24 cellular contexts compared by ENCODE assay signal in genomic region chr15:40823572-40824343, GRCh38. TPM values are rescaled to one million over a fixed set of nuclear protein-coding genes. Genes with fewer than 3 reads are reported as not detected.
DNase-seq lines count a peak whose midpoint lies in the region; ATAC-seq and TF ChIP-seq lines count a peak whose summit lies in the region.
"Had no signal": no experiment of that assay in that cellular context is flagged by ENCODE, and none has a peak within 500 bp of the region (broad histone marks: within the 10 kb centered on the region; RNA-seq: fewer than 3 reads in every experiment).

No MANE protein-coding gene starts in this region.

- ATAC-seq in stimulated activated naive CD8-positive, alpha-beta T cell treated with anti-CD3 and anti-CD28 coated beads, Interleukin-15, amount 100 ng/mL, for 72 hours: peak; percentile 50
- ATAC-seq in stimulated activated naive CD8-positive, alpha-beta T cell treated with anti-CD3 and anti-CD28 coated beads, Interleukin-15, Interleukin-2, amounts not matched to agents 100 U/mL and 50 U/mL, for 24 hours: no peak
- no peak for ATAC-seq in HG03159 (IDR thresholded peaks at IDR 0.05; ENCODE audit: unreplicated experiment)
- no peak for ATAC-seq in activated CD8-positive, alpha-beta T cell treated with anti-CD3 and anti-CD28 coated beads for 36 hours
- ATAC-seq: activated T-cell treated with anti-CD3 and anti-CD28 coated beads, Interleukin-2, amount 50 U/mL, for 4 hours; body of pancreas; right cardiac atrium; stimulated activated memory B cell treated with anti-CD40 and anti-IgM and Interleukin-4, amounts not matched to agents 10 μg/mL and 1 μg/mL and 100 μg/mL, for 72 hours had no signal

- no peaks in the 10 kb centered on the region for H3K27me3 Mint-ChIP-seq in stimulated activated naive CD8-positive, alpha-beta T cell treated with anti-CD3 and anti-CD28 coated beads, Interleukin-15, amount 100 ng/mL, for 72 hours
- H3K27me3 Mint-ChIP-seq in activated CD8-positive, alpha-beta T cell treated with anti-CD3 and anti-CD28 coated beads for 36 hours: peaks cover 1% of the 10 kb centered on the region
- H3K27me3 Mint-ChIP-seq: activated naive CD4-positive, alpha-beta T cell treated with anti-CD3 and anti-CD28 coated beads, Interleukin-2, amount 50 U/mL, for 24 hours; stimulated activated memory B cell treated with anti-CD40 and anti-IgM and Interleukin-4, amounts not matched to agents 10 μg/mL and 1 μg/mL and 100 μg/mL, for 72 hours had no signal

- no peak overlapping the region for H3K27ac ChIP-seq in mammary epithelial cell (ENCODE audit: insufficient read depth, low read depth, low read length)
- H3K27ac ChIP-seq: body of pancreas, coronary artery, ovary, SJSA1, tibial artery, WERI-Rb-1 had no signal

- peak overlapping the region in 1 of 2 donors; percentile 82 for H3K27ac Mint-ChIP-seq in stimulated activated naive CD8-positive, alpha-beta T cell treated with anti-CD3 and anti-CD28 coated beads, Interleukin-15, amount 100 ng/mL, for 72 hours
- H3K27ac Mint-ChIP-seq in activated CD8-positive, alpha-beta T cell treated with anti-CD3 and anti-CD28 coated beads for 36 hours: no peak overlapping the region
- H3K27ac Mint-ChIP-seq: activated CD4-positive, alpha-beta memory T cell treated with anti-CD3 and anti-CD28 coated beads for 36 hours; activated naive CD4-positive, alpha-beta T cell treated with anti-CD3 and anti-CD28 coated beads, Interleukin-2, amount 50 U/mL, for 24 hours; stimulated activated memory B cell treated with anti-CD40 and anti-IgM and Interleukin-4, amounts not matched to agents 10 μg/mL and 1 μg/mL and 100 μg/mL, for 72 hours had no signal

- no peaks in the 10 kb centered on the region for H3K9me3 Mint-ChIP-seq in stimulated activated naive CD8-positive, alpha-beta T cell treated with anti-CD3 and anti-CD28 coated beads, Interleukin-15, amount 100 ng/mL, for 72 hours
- H3K9me3 Mint-ChIP-seq in activated CD8-positive, alpha-beta T cell treated with anti-CD3 and anti-CD28 coated beads for 36 hours: no peaks in the 10 kb centered on the region
- H3K9me3 Mint-ChIP-seq: activated CD4-positive, alpha-beta memory T cell treated with anti-CD3 and anti-CD28 coated beads for 36 hours; activated naive CD4-positive, alpha-beta T cell treated with anti-CD3 and anti-CD28 coated beads, Interleukin-2, amount 50 U/mL, for 24 hours; activated T-cell treated with anti-CD3 and anti-CD28 coated beads, Interleukin-2, amount 50 U/mL, for 4 hours; stimulated activated memory B cell treated with anti-CD40 and anti-IgM and Interleukin-4, amounts not matched to agents 10 μg/mL and 1 μg/mL and 100 μg/mL, for 72 hours had no signal

- no peak for DNase-seq in stimulated activated naive CD8-positive, alpha-beta T cell treated with anti-CD3 and anti-CD28 coated beads, Interleukin-15, amount 100 ng/mL, for 72 hours
- DNase-seq in stimulated activated naive CD8-positive, alpha-beta T cell treated with anti-CD3 and anti-CD28 coated beads, Interleukin-15, Interleukin-2, amounts not matched to agents 100 U/mL and 50 U/mL, for 24 hours: no peak
- DNase-seq in NCI-H69 (lab: John Stamatoyannopoulos, UW) (peak; percentile 82), mammary epithelial cell (peak; percentile 46), NCI-H226 (no peak)
- DNase-seq in activated CD8-positive, alpha-beta T cell treated with anti-CD3 and anti-CD28 coated beads for 36 hours: no peak
- DNase-seq: activated CD4-positive, alpha-beta memory T cell treated with anti-CD3 and anti-CD28 coated beads for 36 hours; activated T-cell treated with anti-CD3 and anti-CD28 coated beads, Interleukin-2, amount 50 U/mL, for 4 hours; body of pancreas; EL; naive B cell; NCI-H1436; NCI-H446; ovary; right cardiac atrium; tibial artery; WERI-Rb-1 had no signal

- intact Hi-C loops in mammary epithelial cell (cut with micrococcal nuclease): no loop called here
- intact Hi-C loops in activated CD8-positive, alpha-beta T cell treated with anti-CD3 and anti-CD28 coated beads for 36 hours (cut with micrococcal nuclease): no loop called here

- H3K27me3 ChIP-seq in mammary epithelial cell (ENCODE audit: insufficient read depth, low read length): no peaks in the 10 kb centered on the region
- H3K27me3 ChIP-seq: body of pancreas, ovary, SJSA1 had no signal

- H3K4me2 ChIP-seq in mammary epithelial cell (ENCODE audit: insufficient read depth, low read depth, low read length): no peak overlapping the region

- POLR2A ChIA-PET in activated CD8-positive, alpha-beta T cell treated with anti-CD3 and anti-CD28 coated beads for 36 hours (lab: Charles Lee): no interaction called here

- H3K36me3 Mint-ChIP-seq in activated CD8-positive, alpha-beta T cell treated with anti-CD3 and anti-CD28 coated beads for 36 hours (ENCODE audit: low read depth): no peaks in the 10 kb centered on the region
- H3K36me3 Mint-ChIP-seq: activated CD4-positive, alpha-beta memory T cell treated with anti-CD3 and anti-CD28 coated beads for 36 hours; activated naive CD4-positive, alpha-beta T cell treated with anti-CD3 and anti-CD28 coated beads, Interleukin-2, amount 50 U/mL, for 24 hours; naive B cell; stimulated activated memory B cell treated with anti-CD40 and anti-IgM and Interleukin-4, amounts not matched to agents 10 μg/mL and 1 μg/mL and 100 μg/mL, for 72 hours had no signal

- no peaks in the 10 kb centered on the region for H3K79me2 ChIP-seq in mammary epithelial cell (ENCODE audit: insufficient read depth, low read length)

- BruUV-seq in mammary epithelial cell (replicated peaks; lab: Mats Ljungman, UMichigan): no TSS peak

- H3K9me3 ChIP-seq in mammary epithelial cell (replicated peaks; ENCODE audit: insufficient read depth, low read length): no peaks in the 10 kb centered on the region
- H3K9me3 ChIP-seq: body of pancreas, ovary, SJSA1, tibial artery had no signal

- dilution Hi-C loops in mammary epithelial cell (cut with HindIII; ENCODE audit: low sequenced_read_pairs): no loop called here

- no peak overlapping the region for H3K4me3 Mint-ChIP-seq in stimulated activated naive CD8-positive, alpha-beta T cell treated with anti-CD3 and anti-CD28 coated beads, Interleukin-15, amount 100 ng/mL, for 72 hours
- H3K4me3 Mint-ChIP-seq in activated CD8-positive, alpha-beta T cell treated with anti-CD3 and anti-CD28 coated beads for 36 hours: no peak overlapping the region
- H3K4me3 Mint-ChIP-seq: activated CD4-positive, alpha-beta memory T cell treated with anti-CD3 and anti-CD28 coated beads for 36 hours; activated naive CD4-positive, alpha-beta T cell treated with anti-CD3 and anti-CD28 coated beads, Interleukin-2, amount 50 U/mL, for 24 hours; activated T-cell treated with anti-CD3 and anti-CD28 coated beads, Interleukin-2, amount 50 U/mL, for 4 hours; naive B cell; stimulated activated memory B cell treated with anti-CD40 and anti-IgM and Interleukin-4, amounts not matched to agents 10 μg/mL and 1 μg/mL and 100 μg/mL, for 72 hours had no signal

- peak in 1 of 2 donors; percentile 5 for TF ChIP-seq CTCF in mammary epithelial cell (conservative IDR thresholded peaks at IDR 0.05 in 1 of 2, IDR thresholded peaks at IDR 0.05 in 1 of 2; ENCODE audit: extremely low read depth in 1 of 2, insufficient read depth in 1 of 2, low read depth in 1 of 2, low read length in 2 of 2)
- no peak for TF ChIP-seq CTCF in activated CD8-positive, alpha-beta T cell treated with anti-CD3 and anti-CD28 coated beads for 36 hours (IDR thresholded peaks at IDR 0.05)

- H3K4me3 ChIP-seq in mammary epithelial cell (replicated peaks in 1 of 3; ENCODE audit: insufficient read depth in 1 of 3, low read depth in 2 of 3, low read length in 3 of 3): no peak overlapping the region
- H3K4me3 ChIP-seq: body of pancreas, coronary artery, ovary, SJSA1, tibial artery had no signal

- CTCF ChIA-PET in mammary epithelial cell (lab: Charles Lee; ENCODE audit: low non-redundant PET): no interaction called here
- CTCF ChIA-PET in activated CD8-positive, alpha-beta T cell treated with anti-CD3 and anti-CD28 coated beads for 36 hours (lab: Charles Lee): interaction anchor here (3.2 kb wide), 1 partner anchor 34 kb away, joined by 12 read pairs; no protein-coding TSS in a partner anchor

- H3K4me1 ChIP-seq in mammary epithelial cell (ENCODE audit: insufficient read depth, low read length): peaks cover 5% of the 10 kb centered on the region
- H3K4me1 ChIP-seq: tibial artery had no signal

- no peaks in the 10 kb centered on the region for H4K20me1 ChIP-seq in mammary epithelial cell (ENCODE audit: insufficient read depth, low read length)

- H3K4me1 Mint-ChIP-seq in stimulated activated naive CD8-positive, alpha-beta T cell treated with anti-CD3 and anti-CD28 coated beads, Interleukin-15, amount 100 ng/mL, for 72 hours: no peaks in the 10 kb centered on the region
- no peaks in the 10 kb centered on the region for H3K4me1 Mint-ChIP-seq in activated CD8-positive, alpha-beta T cell treated with anti-CD3 and anti-CD28 coated beads for 36 hours (ENCODE audit: low read depth)
- H3K4me1 Mint-ChIP-seq: activated naive CD4-positive, alpha-beta T cell treated with anti-CD3 and anti-CD28 coated beads, Interleukin-2, amount 50 U/mL, for 24 hours; naive B cell; stimulated activated memory B cell treated with anti-CD40 and anti-IgM and Interleukin-4, amounts not matched to agents 10 μg/mL and 1 μg/mL and 100 μg/mL, for 72 hours had no signal

- WGBS in mammary epithelial cell (ENCODE audit: low coverage, missing lambda C conversion rate): 88% methylated on average over 1 of the region's 1 CpG

- H3K36me3 ChIP-seq in mammary epithelial cell (ENCODE audit: insufficient read depth, low read length): no peaks in the 10 kb centered on the region
- H3K36me3 ChIP-seq: ovary, SJSA1, tibial artery, WERI-Rb-1 had no signal

- in situ Hi-C loops in mammary epithelial cell (cut with MboI; ENCODE audit: low sequenced_read_pairs in 2 of 2): no loop called here

- no peak overlapping the region for H3K9ac ChIP-seq in mammary epithelial cell (ENCODE audit: insufficient read depth, low read length)

- H2AFZ ChIP-seq in mammary epithelial cell (ENCODE audit: low read depth, low read length): no peak overlapping the region

RNA-seq across cellular contexts. Expression of gene PPP1R14D, which starts 4.8 kb away (rescaled TPM):
- not detected for total RNA-seq in mammary epithelial cell
- polyA plus RNA-seq in mammary epithelial cell: not detected
- not detected for polyA minus RNA-seq in mammary epithelial cell
- not detected for total RNA-seq in activated CD8-positive, alpha-beta T cell treated with anti-CD3 and anti-CD28 coated beads for 36 hours
- total RNA-seq: activated CD4-positive, alpha-beta memory T cell treated with anti-CD3 and anti-CD28 coated beads for 36 hours; activated T-cell treated with anti-CD3 and anti-CD28 coated beads, Interleukin-2, amount 50 U/mL, for 4 hours; body of pancreas; right cardiac atrium; SJSA1; T-helper 2 cell treated with Interferon-gamma antibody and Interleukin-4, amounts not matched to agents 100 ng/mL and 5 ng/mL, for 36 hours had no signal
- polyA plus RNA-seq: keratinocyte, ovary, right cardiac atrium had no signal

RNA-seq across cellular contexts. Expression of gene DNAJC17, which starts 16.5 kb away (rescaled TPM):
- total RNA-seq in mammary epithelial cell: 10 to 100 TPM; 12.0 to 40.9 TPM
- 48.4 TPM for polyA plus RNA-seq in mammary epithelial cell
- 31.5 TPM for polyA minus RNA-seq in mammary epithelial cell
- 10 to 100 TPM; 35.8 to 35.9 TPM for total RNA-seq in activated CD8-positive, alpha-beta T cell treated with anti-CD3 and anti-CD28 coated beads for 36 hours

RNA-seq across cellular contexts. Expression of gene ZFYVE19, which starts 16.9 kb away (rescaled TPM):
- 10 to 100 TPM; 20.2 to 21.2 TPM for total RNA-seq in mammary epithelial cell
- polyA plus RNA-seq in mammary epithelial cell: 36.6 TPM
- 40.3 TPM for polyA minus RNA-seq in mammary epithelial cell
- total RNA-seq in activated CD8-positive, alpha-beta T cell treated with anti-CD3 and anti-CD28 coated beads for 36 hours: 10 to 100 TPM; 20.1 to 22.7 TPM

RNA-seq across cellular contexts. Expression of gene SPINT1, which starts 20.1 kb away (rescaled TPM):
- total RNA-seq in mammary epithelial cell: 100 to 1,000 TPM; 154 to 226 TPM
- 204 TPM for polyA plus RNA-seq in mammary epithelial cell
- polyA minus RNA-seq in mammary epithelial cell: 283 TPM
- 1 to 10 TPM; 6.3 to 6.5 TPM for total RNA-seq in activated CD8-positive, alpha-beta T cell treated with anti-CD3 and anti-CD28 coated beads for 36 hours

RNA-seq across cellular contexts. Expression of gene RHOV, which starts 50.3 kb away (rescaled TPM):
- total RNA-seq in mammary epithelial cell: under 1 TPM; 0.83 to 0.87 TPM
- polyA plus RNA-seq in mammary epithelial cell: 0.90 TPM
- not detected for polyA minus RNA-seq in mammary epithelial cell
- under 1 TPM; 0.40 to 0.41 TPM for total RNA-seq in activated CD8-positive, alpha-beta T cell treated with anti-CD3 and anti-CD28 coated beads for 36 hours
- total RNA-seq: right cardiac atrium, SJSA1 had no signal
- polyA plus RNA-seq: right cardiac atrium had no signal

Comparison
In these comparisons a context has a peak if more than half of its experiments do, and no peak if none do; other contexts are left out.
1. DNase-seq: peak in NCI-H69 (single experiment) and mammary epithelial cell (single experiment); none in stimulated activated naive CD8-positive, alpha-beta T cell treated with anti-CD3 and anti-CD28 coated beads, Interleukin-15, amount 100 ng/mL, for 72 hours (0 of 2), stimulated activated naive CD8-positive, alpha-beta T cell treated with anti-CD3 and anti-CD28 coated beads, Interleukin-15, Interleukin-2, amounts not matched to agents 100 U/mL and 50 U/mL, for 24 hours (single experiment), NCI-H226 (single experiment) and activated CD8-positive, alpha-beta T cell treated with anti-CD3 and anti-CD28 coated beads for 36 hours (single experiment).